ENCODE assay signal across 8 cellular contexts in genomic region chr3:9422712-9423424, GRCh38. TPM values are rescaled to one million over a fixed set of nuclear protein-coding genes. Genes with fewer than 3 reads are reported as not detected.
DNase-seq lines count a peak whose midpoint lies in the region; ATAC-seq and TF ChIP-seq lines count a peak whose summit lies in the region.

No MANE protein-coding gene starts in this region.

- H3K27me3 ChIP-seq in body of pancreas: no peaks in the 10 kb centered on the region
- no peaks in the 10 kb centered on the region for H3K27me3 ChIP-seq in psoas muscle (ENCODE audit: insufficient read depth in 3 of 3, low read length in 2 of 3)

- WGBS in body of pancreas, 2 donors: 3 to 6% methylated on average over 5 of the region's 5 CpGs
- 6 to 9% (median 7%) methylated on average over 5 of the region's 5 CpGs for WGBS in psoas muscle, 3 donors

- ATAC-seq in body of pancreas (peak; percentile 98), psoas muscle (peak; percentile 90 to 93 (median 92)), HG03460 (IDR thresholded peaks at IDR 0.05; ENCODE audit: unreplicated experiment) (no peak), HG02588 (IDR thresholded peaks at IDR 0.05; ENCODE audit: unreplicated experiment) (no peak)

- peak; percentile 92 for DNase-seq in DMS 273 (lab: John Stamatoyannopoulos, UW; ENCODE audit: unreplicated experiment)
- peak in 73 of 76 experiments; percentile 6 to 90 (median 72) for DNase-seq in HUDEP-2 (lab: John Stamatoyannopoulos, UW; ENCODE audit: unreplicated experiment in 76 of 76)
- DNase-seq in NOMO-1 treated with dmso at 0.1 percent for 144 hours (lab: John Stamatoyannopoulos, UW; ENCODE audit: unreplicated experiment): peak; percentile 47
- DNase-seq in body of pancreas: peak; percentile 87 to 95 (median 90)
- DNase-seq in hepatic stellate cell (ENCODE audit: low spot score): peak; percentile 73
- peak; percentile 54 to 65 for DNase-seq in psoas muscle

- H3K4me3 ChIP-seq in body of pancreas: no peak overlapping the region
- H3K4me3 ChIP-seq in psoas muscle: peak overlapping the region; percentile 27

- intact Hi-C loops in body of pancreas (cut with DNase I) (no loop called here), psoas muscle (cut with DNase I) (loop anchor here (2.0 to 5.0 kb wide), 3 partner anchors 26 to 70 kb away; partner anchors contain the start of genes SETD5 (in 1 of the 2) and THUMPD3 (in 1 of the 2))

- TF ChIP-seq CTCF in body of pancreas (IDR thresholded peaks at IDR 0.05): peak in 6 of 7 experiments; percentile 29 to 74 (median 56)
- TF ChIP-seq CTCF in psoas muscle (IDR thresholded peaks at IDR 0.05): peak; percentile 63

- H3K27ac ChIP-seq in body of pancreas (peak overlapping the region; percentile 60 to 81 (median 79)), psoas muscle (peak overlapping the region; percentile 77)

- H3K36me3 ChIP-seq in body of pancreas (replicated peaks in 1 of 2; ENCODE audit: insufficient read depth in 1 of 2, low read depth in 2 of 2) (no peaks in the 10 kb centered on the region), psoas muscle (ENCODE audit: insufficient read depth in 1 of 2, low read depth in 1 of 2) (peaks cover 0 to 27% of the 10 kb centered on the region in 2 donors)

- H3K4me1 ChIP-seq in body of pancreas: peaks cover 34% of the 10 kb centered on the region
- H3K4me1 ChIP-seq in psoas muscle: peaks cover 66% of the 10 kb centered on the region

- TF ChIP-seq POLR2A in body of pancreas (IDR thresholded peaks at IDR 0.05): peak in 2 of 3 donors; percentile 56 to 62

- H3K9me3 ChIP-seq in body of pancreas (no peaks in the 10 kb centered on the region), psoas muscle (no peaks in the 10 kb centered on the region)

RNA-seq across cellular contexts. Expression of gene SETD5, which starts 25.5 kb away (rescaled TPM):
- total RNA-seq in body of pancreas: 100 to 1,000 TPM in 1 of 2 donors, 10 to 100 TPM in 1; 64.3 to 102 TPM
- total RNA-seq in psoas muscle: 10 to 100 TPM; 58.3 to 69.3 (median 66.6) TPM
- 10 to 100 TPM; 12.8 to 34.8 (median 19.7) TPM for polyA plus RNA-seq in psoas muscle

Comparison
In these comparisons a context has a peak if more than half of its experiments do, and no peak if none do; other contexts are left out.
1. ATAC-seq: peak in body of pancreas (single experiment) and psoas muscle (4 of 4); none in HG03460 (single experiment) and HG02588 (single experiment).
2. Peak in every context shown above with its lines, with median percentiles within 50 percentile points of each other: DNase-seq.